ENCODE assay signal across 11 cellular contexts in genomic region chr15:73923156-73923487, GRCh38. TPM values are rescaled to one million over a fixed set of nuclear protein-coding genes. Genes with fewer than 3 reads are reported as not detected.
DNase-seq lines count a peak whose midpoint lies in the region; ATAC-seq and TF ChIP-seq lines count a peak whose summit lies in the region.
"Had no signal": no experiment of that assay in that cellular context is flagged by ENCODE, and none has a peak within 500 bp of the region (broad histone marks: within the 10 kb centered on the region; RNA-seq: fewer than 3 reads in every experiment).

No MANE protein-coding gene starts in this region.

- peak overlapping the region; percentile 89 for H3K27ac Mint-ChIP-seq in activated T-helper 17 cell treated with anti-CD3 and anti-CD28 coated beads, Interleukin-2, amount 50 U/mL, for 72 hours

- intact Hi-C loops in spleen (cut with DNase I; ENCODE audit: low total_unique reads): no loop called here

- no peak for ATAC-seq in activated T-helper 17 cell treated with anti-CD3 and anti-CD28 coated beads, Interleukin-2, amount 50 U/mL, for 72 hours (replicated peaks)
- ATAC-seq: right lobe of liver had no signal

- H3K27me3 ChIP-seq in HUES48 (ENCODE audit: control insufficient read depth, insufficient read depth, low read length): 0 out of 2 replicates have a peak, but pooled peaks cover 11% of the 10 kb centered on the region
- H3K27me3 ChIP-seq in iPS-20b (ENCODE audit: insufficient read depth, low read length): peaks cover 23% of the 10 kb centered on the region; the same call in 1 of the 2 replicates
- H3K27me3 ChIP-seq in spleen (replicated peaks in 1 of 7): peaks cover 0 to 26% (median 16%) of the 10 kb centered on the region in 7 donors

- no peak for TF ChIP-seq CTCF in spleen (IDR thresholded peaks at IDR 0.05 in 8 of 11, conservative IDR thresholded peaks at IDR 0.05 in 3 of 11)

- H3K27ac ChIP-seq in HUES48 (ENCODE audit: low read depth, low read length) (no peak overlapping the region), iPS-20b (ENCODE audit: low read length) (peak overlapping the region; percentile 66), spleen (peak overlapping the region in 6 of 8 donors; percentile 41 to 89 (median 69))
- H3K27ac ChIP-seq: right lobe of liver had no signal

- H3K9me3 Mint-ChIP-seq in activated T-helper 17 cell treated with anti-CD3 and anti-CD28 coated beads, Interleukin-2, amount 50 U/mL, for 72 hours: no peaks in the 10 kb centered on the region

- H3K4me1 ChIP-seq in HUES48 (ENCODE audit: control insufficient read depth, insufficient read depth, low read length) (peaks cover 49% of the 10 kb centered on the region), iPS-20b (ENCODE audit: insufficient read depth, low read length) (peaks cover 41% of the 10 kb centered on the region), spleen (peaks cover 14 to 86% (median 67%) of the 10 kb centered on the region in 6 donors)
- H3K4me1 ChIP-seq: right lobe of liver had no signal

- H3K9ac ChIP-seq in HUES48 (ENCODE audit: low read depth, low read length): no peak overlapping the region
- H3K9ac ChIP-seq in iPS-20b (ENCODE audit: low read depth, low read length): peak overlapping the region; percentile 51; the same call in 1 of the 2 replicates

- H3K4me1 Mint-ChIP-seq in activated T-helper 17 cell treated with anti-CD3 and anti-CD28 coated beads, Interleukin-2, amount 50 U/mL, for 72 hours: peaks cover 40% of the 10 kb centered on the region

- WGBS in spleen, 5 donors: 70 to 84% (median 74%) methylated on average over 7 of the region's 7 CpGs

- peak overlapping the region; percentile 77 for H3K4me3 Mint-ChIP-seq in activated T-helper 17 cell treated with anti-CD3 and anti-CD28 coated beads, Interleukin-2, amount 50 U/mL, for 72 hours

- DNase-seq in spleen: no peak
- no peak for DNase-seq in HK-2 (ENCODE audit: unreplicated experiment)
- no peak for DNase-seq in inferior parietal cortex (ENCODE audit: extremely low spot score)
- DNase-seq in A172 (ENCODE audit: low spot score): no peak
- DNase-seq: DMS79 had no signal

- H3K36me3 Mint-ChIP-seq in activated T-helper 17 cell treated with anti-CD3 and anti-CD28 coated beads, Interleukin-2, amount 50 U/mL, for 72 hours (ENCODE audit: low read depth): peaks cover 10% of the 10 kb centered on the region

- peak overlapping the region; percentile 31; the same call in 1 of the 2 replicates for H3K4me3 ChIP-seq in HUES48 (ENCODE audit: low read depth, low read length)
- peak overlapping the region; percentile 52; the same call in 1 of the 2 replicates for H3K4me3 ChIP-seq in iPS-20b (ENCODE audit: low read length)
- no peak overlapping the region for H3K4me3 ChIP-seq in spleen
- H3K4me3 ChIP-seq: right lobe of liver had no signal

- H3K36me3 ChIP-seq in HUES48 (ENCODE audit: control insufficient read depth, insufficient read depth, low read length) (no peaks in the 10 kb centered on the region; the same call in none of the 2 replicates), iPS-20b (ENCODE audit: insufficient read depth, low read depth, low read length) (peaks cover 3% of the 10 kb centered on the region; the same call in 1 of the 2 replicates), spleen (no peaks in the 10 kb centered on the region)
- H3K36me3 ChIP-seq: right lobe of liver had no signal

- no peaks in the 10 kb centered on the region for H3K27me3 Mint-ChIP-seq in activated T-helper 17 cell treated with anti-CD3 and anti-CD28 coated beads, Interleukin-2, amount 50 U/mL, for 72 hours

- no peak for TF ChIP-seq POLR2A in spleen (IDR thresholded peaks at IDR 0.05)

- no peaks in the 10 kb centered on the region for H3K9me3 ChIP-seq in HUES48 (ENCODE audit: control insufficient read depth, insufficient read depth, low read length)
- peaks cover 9% of the 10 kb centered on the region; the same call in 1 of the 2 replicates for H3K9me3 ChIP-seq in iPS-20b (ENCODE audit: insufficient read depth, low read depth, low read length)
- peaks cover 0 to 9% (median 0%) of the 10 kb centered on the region in 8 donors for H3K9me3 ChIP-seq in spleen
- H3K9me3 ChIP-seq: right lobe of liver had no signal

RNA-seq across cellular contexts. Expression of gene LOXL1, which starts 3.1 kb away (rescaled TPM):
- total RNA-seq in activated T-helper 17 cell treated with anti-CD3 and anti-CD28 coated beads, Interleukin-2, amount 50 U/mL, for 72 hours: 1 to 10 TPM; 3.4 TPM
- total RNA-seq in spleen: 1 to 10 TPM; 3.3 to 9.4 (median 6.4) TPM
- 10 to 100 TPM in 1 of 3 donors, 1 to 10 TPM in 2; 7.9 to 11.3 (median 9.4) TPM for polyA plus RNA-seq in spleen
- 91.0 and 92.8 TPM in 2 replicates for total RNA-seq in A172 (2014; rRNA removed; shearing (Covaris generic))

RNA-seq across cellular contexts. Expression of gene TBC1D21, which starts 49.8 kb away (rescaled TPM):
- not detected for total RNA-seq in activated T-helper 17 cell treated with anti-CD3 and anti-CD28 coated beads, Interleukin-2, amount 50 U/mL, for 72 hours
- total RNA-seq in spleen: not detected
- polyA plus RNA-seq in spleen: not detected
- total RNA-seq in A172 (2014; rRNA removed; shearing (Covaris generic)): not detected in 2 replicates
- total RNA-seq: M059J, right lobe of liver had no signal
- polyA plus RNA-seq: keratinocyte had no signal

Comparison
In these comparisons a context has a peak if more than half of its experiments do, and no peak if none do; other contexts are left out.
1. H3K4me3 ChIP-seq: peak in HUES48 (single experiment) and iPS-20b (single experiment); none in spleen (0 of 8).